In the genomic region with DNA sequence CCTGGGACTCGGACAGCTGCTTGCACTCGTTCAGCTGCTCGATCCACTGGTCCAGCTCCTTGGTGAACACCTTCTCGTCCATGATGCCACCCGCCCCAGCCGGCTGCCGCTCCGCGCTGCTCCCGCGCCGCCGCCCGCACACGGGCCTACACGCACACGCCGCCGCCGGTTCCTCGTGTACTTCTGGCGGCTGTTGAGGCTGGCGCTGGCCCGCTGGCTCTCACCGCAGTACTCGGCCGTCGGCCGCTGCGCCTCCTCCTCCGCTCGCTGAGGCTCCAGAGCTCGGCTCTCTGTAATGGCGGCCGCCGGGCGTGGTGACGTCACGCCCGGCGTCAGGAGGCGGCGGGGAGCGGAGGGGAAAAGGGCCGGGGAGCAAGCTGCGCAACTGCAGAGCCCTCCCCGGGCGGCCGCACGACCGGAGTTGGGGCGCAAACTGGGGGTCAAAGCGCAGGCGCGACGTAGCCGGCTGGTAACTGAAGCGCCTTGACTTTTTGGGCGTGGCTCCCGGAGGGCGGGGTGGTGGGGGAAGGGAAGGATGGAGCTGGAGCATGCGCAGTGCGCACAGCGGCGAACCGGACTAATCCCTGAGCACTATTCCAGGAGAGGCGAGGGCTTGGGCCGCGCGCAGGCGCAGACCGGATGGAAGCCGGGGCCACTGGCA, we compare ENCODE assay signal across 8 cellular contexts. TPM values are rescaled to one million over a fixed set of nuclear protein-coding genes. Genes with fewer than 3 reads are reported as not detected.
DNase-seq lines count a peak whose midpoint lies in the region; ATAC-seq and TF ChIP-seq lines count a peak whose summit lies in the region.

Gene PPP2CA, minus strand, starts transcription at position 294 of the 661 bp plus-strand sequence. Its CDS starts 212 bp downstream, at position 82.

- peak within 1 kb of the TSS; percentile 98 to 99 for H3K27ac ChIP-seq in liver (ENCODE audit: low read depth in 1 of 2, low read length in 2 of 2)

- no peak for TF ChIP-seq CTCF in CD14-positive monocyte (IDR thresholded peaks at IDR 0.05)
- TF ChIP-seq CTCF in liver (IDR thresholded peaks at IDR 0.05; ENCODE audit: low read depth, low read length, missing input control) = no peak

- H3K27me3 Mint-ChIP-seq in CD14-positive monocyte (ENCODE audit: low read depth in 3 of 3) = no peaks in the 10 kb centered on the region

- H3K4me1 Mint-ChIP-seq in CD14-positive monocyte = peaks cover 32% of the 10 kb centered on the region

- H3K36me3 Mint-ChIP-seq in CD14-positive monocyte = peaks cover 5 to 18% of the 10 kb centered on the region in 2 donors

- TF ChIP-seq RAD21 in liver (IDR thresholded peaks at IDR 0.05) = no peak

- no peaks in the 10 kb centered on the region for H3K27me3 ChIP-seq in liver (ENCODE audit: control insufficient read depth in 4 of 4, insufficient read depth in 4 of 4, low read length in 3 of 4)

- whole genome bisulfite sequencing in liver = under 1% methylated on average over 73 of the region's 73 CpGs

- ATAC-seq in GM19397 (IDR thresholded peaks at IDR 0.05; ENCODE audit: unreplicated experiment) (peak; percentile 91), HG03571 (IDR thresholded peaks at IDR 0.05; ENCODE audit: unreplicated experiment) (peak; percentile 82)

- peak within 1 kb of the TSS; percentile 94 to 97 for H3K4me3 Mint-ChIP-seq in CD14-positive monocyte

- peaks cover 0 to 2% (median 0%) of the 10 kb centered on the region in 7 donors for H3K9me3 Mint-ChIP-seq in CD14-positive monocyte

- no peaks in the 10 kb centered on the region for H3K9me3 ChIP-seq in liver (ENCODE audit: control insufficient read depth in 4 of 4, low read length in 3 of 4)

- DNase-seq in CD14-positive monocyte (ENCODE audit: low spot score) = peak; percentile 99
- peak; percentile 96 for DNase-seq in NCI-H82 (lab: John Stamatoyannopoulos, UW)
- DNase-seq in activated CD4-positive, alpha-beta T cell treated with anti-CD3 and anti-CD28 coated beads, Interleukin-2, amount 50 U/mL, for 48 hours = peak; percentile 99 to 100
- DNase-seq in dermis microvascular lymphatic vessel endothelial cell (ENCODE audit: low read depth in 2 of 2) = peak; percentile 96 to 98
- DNase-seq in stimulated activated CD4-positive, alpha-beta T cell treated with anti-CD3 and anti-CD28 coated beads, Interleukin-4, amount 100 ng/mL, for 24 hours = peak; percentile 99

- intact Hi-C loops in CD14-positive monocyte (cut with micrococcal nuclease) = loop anchor here (2.0 to 10.0 kb wide), 4 partner anchors 34 to 299 kb away; partner anchors contain the start of genes UBE2B (in 2 of the 2) and JADE2 (in 1 of the 2)

- H3K27ac Mint-ChIP-seq in CD14-positive monocyte = peak within 1 kb of the TSS; percentile 97 to 99 (median 99)

- no peaks in the 10 kb centered on the region for H3K36me3 ChIP-seq in liver (ENCODE audit: control insufficient read depth in 4 of 4, insufficient read depth in 3 of 4, low read depth in 1 of 4, low read length in 3 of 4)

- H3K9ac ChIP-seq in liver (ENCODE audit: low read depth in 1 of 2, low read length in 2 of 2) = peak within 1 kb of the TSS; percentile 95 to 98

- peak within 1 kb of the TSS; percentile 84 to 98 (median 96) for H3K4me3 ChIP-seq in liver (ENCODE audit: low read depth in 1 of 3, low read length in 3 of 3)

- peaks cover 1 to 36% (median 26%) of the 10 kb centered on the region in 4 donors for H3K4me1 ChIP-seq in liver (ENCODE audit: control insufficient read depth in 4 of 4, insufficient read depth in 4 of 4, low read length in 3 of 4)

TF ChIP-seq in liver, 16 proteins besides CTCF, POLR2A, EP300 and RAD21:
- TF ChIP-seq HNF4G (IDR thresholded peaks at IDR 0.05) = no peak
- peak; percentile 60 for TF ChIP-seq MAX (IDR thresholded peaks at IDR 0.05)
- TF ChIP-seq EGR1 (IDR thresholded peaks at IDR 0.05; ENCODE audit: low read depth in 2 of 2) = no peak
- no peak for TF ChIP-seq TAF1 (conservative IDR thresholded peaks at IDR 0.05)
- peak; percentile 77 for TF ChIP-seq SP1 (IDR thresholded peaks at IDR 0.05)
- TF ChIP-seq HNF4A (conservative IDR thresholded peaks at IDR 0.05) = peak; percentile 37 to 50
- TF ChIP-seq NR2F2 (IDR thresholded peaks at IDR 0.05) = peak; percentile 68
- TF ChIP-seq, protein P1, sequence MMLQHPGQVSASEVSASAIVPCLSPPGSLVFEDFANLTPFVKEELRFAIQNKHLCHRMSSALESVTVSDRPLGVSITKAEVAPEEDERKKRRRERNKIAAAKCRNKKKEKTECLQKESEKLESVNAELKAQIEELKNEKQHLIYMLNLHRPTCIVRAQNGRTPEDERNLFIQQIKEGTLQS (IDR thresholded peaks at IDR 0.05) = no peak
- peak; percentile 96 for TF ChIP-seq YY1 (IDR thresholded peaks at IDR 0.05)
- no peak for TF ChIP-seq FOXA1 (IDR thresholded peaks at IDR 0.05)
- peak in 1 of 2 donors; percentile 50 for TF ChIP-seq GABPA (IDR thresholded peaks at IDR 0.05 in 1 of 2, conservative IDR thresholded peaks at IDR 0.05 in 1 of 2)
- no peak for TF ChIP-seq FOXA2 (IDR thresholded peaks at IDR 0.05)
- TF ChIP-seq, protein P2, sequence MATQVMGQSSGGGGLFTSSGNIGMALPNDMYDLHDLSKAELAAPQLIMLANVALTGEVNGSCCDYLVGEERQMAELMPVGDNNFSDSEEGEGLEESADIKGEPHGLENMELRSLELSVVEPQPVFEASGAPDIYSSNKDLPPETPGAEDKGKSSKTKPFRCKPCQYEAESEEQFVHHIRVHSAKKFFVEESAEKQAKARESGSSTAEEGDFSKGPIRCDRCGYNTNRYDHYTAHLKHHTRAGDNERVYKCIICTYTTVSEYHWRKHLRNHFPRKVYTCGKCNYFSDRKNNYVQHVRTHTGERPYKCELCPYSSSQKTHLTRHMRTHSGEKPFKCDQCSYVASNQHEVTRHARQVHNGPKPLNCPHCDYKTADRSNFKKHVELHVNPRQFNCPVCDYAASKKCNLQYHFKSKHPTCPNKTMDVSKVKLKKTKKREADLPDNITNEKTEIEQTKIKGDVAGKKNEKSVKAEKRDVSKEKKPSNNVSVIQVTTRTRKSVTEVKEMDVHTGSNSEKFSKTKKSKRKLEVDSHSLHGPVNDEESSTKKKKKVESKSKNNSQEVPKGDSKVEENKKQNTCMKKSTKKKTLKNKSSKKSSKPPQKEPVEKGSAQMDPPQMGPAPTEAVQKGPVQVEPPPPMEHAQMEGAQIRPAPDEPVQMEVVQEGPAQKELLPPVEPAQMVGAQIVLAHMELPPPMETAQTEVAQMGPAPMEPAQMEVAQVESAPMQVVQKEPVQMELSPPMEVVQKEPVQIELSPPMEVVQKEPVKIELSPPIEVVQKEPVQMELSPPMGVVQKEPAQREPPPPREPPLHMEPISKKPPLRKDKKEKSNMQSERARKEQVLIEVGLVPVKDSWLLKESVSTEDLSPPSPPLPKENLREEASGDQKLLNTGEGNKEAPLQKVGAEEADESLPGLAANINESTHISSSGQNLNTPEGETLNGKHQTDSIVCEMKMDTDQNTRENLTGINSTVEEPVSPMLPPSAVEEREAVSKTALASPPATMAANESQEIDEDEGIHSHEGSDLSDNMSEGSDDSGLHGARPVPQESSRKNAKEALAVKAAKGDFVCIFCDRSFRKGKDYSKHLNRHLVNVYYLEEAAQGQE (IDR thresholded peaks at IDR 0.05) = peak; percentile 73
- peak; percentile 37 to 64 for TF ChIP-seq RXRA (IDR thresholded peaks at IDR 0.05)
- peak in 1 of 2 donors; percentile 31 for TF ChIP-seq JUND (IDR thresholded peaks at IDR 0.05)
- TF ChIP-seq, protein P3, sequence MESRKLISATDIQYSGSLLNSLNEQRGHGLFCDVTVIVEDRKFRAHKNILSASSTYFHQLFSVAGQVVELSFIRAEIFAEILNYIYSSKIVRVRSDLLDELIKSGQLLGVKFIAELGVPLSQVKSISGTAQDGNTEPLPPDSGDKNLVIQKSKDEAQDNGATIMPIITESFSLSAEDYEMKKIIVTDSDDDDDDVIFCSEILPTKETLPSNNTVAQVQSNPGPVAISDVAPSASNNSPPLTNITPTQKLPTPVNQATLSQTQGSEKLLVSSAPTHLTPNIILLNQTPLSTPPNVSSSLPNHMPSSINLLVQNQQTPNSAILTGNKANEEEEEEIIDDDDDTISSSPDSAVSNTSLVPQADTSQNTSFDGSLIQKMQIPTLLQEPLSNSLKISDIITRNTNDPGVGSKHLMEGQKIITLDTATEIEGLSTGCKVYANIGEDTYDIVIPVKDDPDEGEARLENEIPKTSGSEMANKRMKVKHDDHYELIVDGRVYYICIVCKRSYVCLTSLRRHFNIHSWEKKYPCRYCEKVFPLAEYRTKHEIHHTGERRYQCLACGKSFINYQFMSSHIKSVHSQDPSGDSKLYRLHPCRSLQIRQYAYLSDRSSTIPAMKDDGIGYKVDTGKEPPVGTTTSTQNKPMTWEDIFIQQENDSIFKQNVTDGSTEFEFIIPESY (IDR thresholded peaks at IDR 0.05) = peak; percentile 53

RNA-seq across cellular contexts. Expression of gene PPP2CA, which starts in this region (rescaled TPM):
- 100 to 1,000 TPM; 225 to 245 TPM for polyA plus RNA-seq in CD14-positive monocyte
- total RNA-seq in dermis microvascular lymphatic vessel endothelial cell = 43.5 and 49.6 TPM in 2 replicates
- total RNA-seq in liver = 10 to 100 TPM; 45.2 to 71.6 TPM
- polyA plus RNA-seq in liver = 10 to 100 TPM; 43.3 to 64.9 TPM

Comparison
In these comparisons a context has a peak if more than half of its experiments do, and no peak if none do; other contexts are left out.
1. Peak in every context shown above with its lines: DNase-seq, ATAC-seq, H3K4me3 ChIP-seq and H3K27ac ChIP-seq.